Comparison of ENCODE assay signal across 35 cellular contexts in genomic region chr6:89542081-89542855, GRCh38.
DNase-seq lines count a peak whose midpoint lies in the region; ATAC-seq, FAIRE-seq and TF ChIP-seq lines count a peak whose summit lies in the region.
"Had no signal": no experiment of that assay in that cellular context is flagged by ENCODE, and none has a peak within 500 bp of the region (broad histone marks: within the 10 kb centered on the region; RNA-seq: fewer than 3 reads in every experiment).

No MANE protein-coding gene starts in this region.

- peak overlapping the region; percentile 38 to 81 (median 54) for H3K4me3 ChIP-seq in liver (ENCODE audit: low read depth in 1 of 3, low read length in 3 of 3)
- no peak overlapping the region for H3K4me3 ChIP-seq in HepG2 (replicated peaks in 1 of 3; ENCODE audit: insufficient read depth in 1 of 3, low read depth in 2 of 3, low read length in 3 of 3)
- H3K4me3 ChIP-seq in kidney (ENCODE audit: low read length in 2 of 2) = peak overlapping the region; percentile 13 to 23
- H3K4me3 ChIP-seq: cardiac muscle cell, coronary artery, heart left ventricle, suprapubic skin had no signal

- H3K36me3 Mint-ChIP-seq in activated CD4-positive, alpha-beta T cell treated with anti-CD3 and anti-CD28 coated beads for 36 hours (ENCODE audit: low read depth) = no peaks in the 10 kb centered on the region
- H3K36me3 Mint-ChIP-seq: activated naive CD8-positive, alpha-beta T cell; stimulated activated memory B cell treated with anti-CD40 and anti-IgM and Interleukin-4, amounts not matched to agents 10 μg/mL and 1 μg/mL and 100 μg/mL, for 72 hours had no signal

- TF ChIP-seq EP300 in HepG2 (IDR thresholded peaks at IDR 0.05; ENCODE audit: low read depth in 2 of 2, low read length in 2 of 2) (no peak), HepG2 (CRISPR knock-in tag; IDR thresholded peaks at IDR 0.05; ENCODE audit: borderline replicate concordance) (no peak)

- H3K27me3 Mint-ChIP-seq in activated CD4-positive, alpha-beta T cell treated with anti-CD3 and anti-CD28 coated beads for 36 hours = peaks cover 2% of the 10 kb centered on the region
- H3K27me3 Mint-ChIP-seq: activated naive CD8-positive, alpha-beta T cell; stimulated activated memory B cell treated with anti-CD40 and anti-IgM and Interleukin-4, amounts not matched to agents 10 μg/mL and 1 μg/mL and 100 μg/mL, for 72 hours had no signal

- TF ChIP-seq POLR2A in HepG2 (IDR thresholded peaks at IDR 0.05; ENCODE audit: insufficient read depth in 1 of 2, low read depth in 2 of 2, low read length in 2 of 2) = no peak

- no peak for ATAC-seq in HepG2
- ATAC-seq in HG03108 (IDR thresholded peaks at IDR 0.05; ENCODE audit: unreplicated experiment) = peak; percentile 85
- ATAC-seq in GM18519 (IDR thresholded peaks at IDR 0.05; ENCODE audit: low FRiP score, unreplicated experiment) = no peak
- no peak for ATAC-seq in activated CD4-positive, alpha-beta T cell treated with anti-CD3 and anti-CD28 coated beads for 36 hours
- ATAC-seq: activated CD4-positive, CD25-positive, alpha-beta regulatory T cell treated with anti-CD3 and anti-CD28 coated beads, Interleukin-2, amount 50 U/mL, for 24 hours; effector memory CD8-positive, alpha-beta T cell; heart left ventricle; sciatic nerve; stimulated activated memory B cell treated with anti-CD40 and anti-IgM and Interleukin-4, amounts not matched to agents 10 μg/mL and 1 μg/mL and 100 μg/mL, for 72 hours had no signal

- H3K4me3 Mint-ChIP-seq in activated CD4-positive, alpha-beta T cell treated with anti-CD3 and anti-CD28 coated beads for 36 hours = no peak overlapping the region
- H3K4me3 Mint-ChIP-seq: activated CD4-positive, alpha-beta memory T cell treated with anti-CD3 and anti-CD28 coated beads, Interleukin-2, amount 10 ng/mL, durations not matched to agents 7 days and 5 days; activated naive CD8-positive, alpha-beta T cell; effector memory CD8-positive, alpha-beta T cell; stimulated activated memory B cell treated with anti-CD40 and anti-IgM and Interleukin-4, amounts not matched to agents 10 μg/mL and 1 μg/mL and 100 μg/mL, for 72 hours had no signal

- H3K36me3 ChIP-seq in liver (ENCODE audit: control insufficient read depth in 4 of 4, insufficient read depth in 3 of 4, low read depth in 1 of 4, low read length in 3 of 4) (no peaks in the 10 kb centered on the region), HepG2 (replicated peaks in 1 of 2; ENCODE audit: control insufficient read depth in 1 of 2, insufficient read depth in 2 of 2, low read length in 2 of 2) (no peaks in the 10 kb centered on the region), kidney (ENCODE audit: control insufficient read depth in 1 of 2, insufficient read depth in 2 of 2, low read length in 2 of 2) (no peaks in the 10 kb centered on the region)
- H3K36me3 ChIP-seq: cardiac muscle cell, heart left ventricle, suprapubic skin had no signal

- intact Hi-C loops in HepG2 (cut with micrococcal nuclease; ENCODE audit: unreplicated experiment) (no loop called here), kidney (cut with DNase I) (no loop called here)
- intact Hi-C loops in activated CD4-positive, alpha-beta T cell treated with anti-CD3 and anti-CD28 coated beads for 36 hours (cut with DNase I, micrococcal nuclease) = no loop called here

- 30% methylated on average over 12 of the region's 12 CpGs for WGBS in liver
- WGBS in HepG2 (ENCODE audit: low lambda C conversion rate) = 12% methylated on average over 12 of the region's 12 CpGs

- H3K79me2 ChIP-seq in HepG2 (ENCODE audit: insufficient read depth, low read length) = no peaks in the 10 kb centered on the region

- no peak overlapping the region for H3K4me2 ChIP-seq in HepG2 (ENCODE audit: low read depth, low read length)

- peak overlapping the region; percentile 77 to 84 for H3K9ac ChIP-seq in liver (ENCODE audit: low read depth in 1 of 2, low read length in 2 of 2)
- no peak overlapping the region for H3K9ac ChIP-seq in HepG2 (ENCODE audit: insufficient read depth, low read depth, low read length)
- H3K9ac ChIP-seq in kidney (ENCODE audit: low read length in 2 of 2) = no peak overlapping the region

- H3K27ac Mint-ChIP-seq in activated CD4-positive, alpha-beta T cell treated with anti-CD3 and anti-CD28 coated beads for 36 hours = no peak overlapping the region
- H3K27ac Mint-ChIP-seq: activated CD4-positive, alpha-beta memory T cell treated with anti-CD3 and anti-CD28 coated beads, Interleukin-2, amount 10 ng/mL, durations not matched to agents 7 days and 5 days; activated naive CD8-positive, alpha-beta T cell; activated T-helper 2 cell treated with anti-CD3 and anti-CD28 coated beads, Interferon-gamma antibody, Interleukin-2, Interleukin-4, amounts not matched to agents 10 μg/mL and 5 μg/mL and 100 μg/mL, durations not matched to agents 14 hours and 24 hours and 36 hours; effector memory CD8-positive, alpha-beta T cell; stimulated activated memory B cell treated with anti-CD40 and anti-IgM and Interleukin-4, amounts not matched to agents 10 μg/mL and 1 μg/mL and 100 μg/mL, for 72 hours had no signal

- no peak for DNase-seq in HepG2 (ENCODE audit: low spot score)
- no peak for DNase-seq in kidney
- no peak for DNase-seq in activated CD4-positive, alpha-beta T cell treated with anti-CD3 and anti-CD28 coated beads for 36 hours
- no peak for DNase-seq in NCI-H1694 (lab: John Stamatoyannopoulos, UW)
- DNase-seq in substantia nigra (lab: John Stamatoyannopoulos, UW) = no peak
- DNase-seq: activated CD4-positive, alpha-beta memory T cell treated with anti-CD3 and anti-CD28 coated beads, Interleukin-2, amount 10 ng/mL, durations not matched to agents 7 days and 5 days; activated CD8-positive, alpha-beta memory T cell treated with anti-CD3 and anti-CD28 coated beads, Interleukin-2, amount 50 U/mL, for 48 hours; aorta; Calu3; DMS79 treated with DMSO at 0.1 percent for 48 hours; effector memory CD8-positive, alpha-beta T cell; GF-D8; heart left ventricle; mesendoderm; NCI-H1436; NCI-H2107; NCI-H446; posterior cingulate gyrus; stimulated activated CD4-positive, alpha-beta T cell treated with anti-CD3 and anti-CD28 coated beads, Interleukin-4, amount 100 ng/mL, for 4 hours had no signal

- no TSS peak for BruUV-seq in HepG2 (replicated peaks; lab: Mats Ljungman, UMichigan)

- TF ChIP-seq CTCF in liver (IDR thresholded peaks at IDR 0.05; ENCODE audit: low read depth, low read length, missing input control) (no peak), HepG2 (CRISPR knock-in tag; IDR thresholded peaks at IDR 0.05) (no peak), kidney (IDR thresholded peaks at IDR 0.05; ENCODE audit: borderline replicate concordance, extremely low read depth, insufficient read depth) (no peak)

- TF ChIP-seq RAD21 in liver (IDR thresholded peaks at IDR 0.05) = peak in 1 of 2 donors; percentile 14
- TF ChIP-seq RAD21 in HepG2 (CRISPR knock-in tag; IDR thresholded peaks at IDR 0.05) = no peak

- H3K27me3 ChIP-seq in liver (ENCODE audit: control insufficient read depth in 4 of 4, insufficient read depth in 4 of 4, low read length in 3 of 4) = no peaks in the 10 kb centered on the region
- H3K27me3 ChIP-seq in HepG2 (ENCODE audit: control insufficient read depth in 1 of 2, insufficient read depth in 2 of 2, low read length in 2 of 2) = peaks cover 0 to 5% of the 10 kb centered on the region in 2 experiments; a peak in 1 of 5 replicates
- H3K27me3 ChIP-seq: cardiac muscle cell, heart left ventricle, suprapubic skin had no signal

- H3K27ac ChIP-seq in liver (ENCODE audit: low read depth in 1 of 2, low read length in 2 of 2) (peak overlapping the region; percentile 57 to 76), HepG2 (ENCODE audit: extremely low read length, insufficient read depth, low read length) (no peak overlapping the region), kidney (ENCODE audit: low read depth in 2 of 2, low read length in 2 of 2) (no peak overlapping the region), substantia nigra (ENCODE audit: low read depth, low read length, poor library complexity, severe bottlenecking) (no peak overlapping the region)
- H3K27ac ChIP-seq: 22Rv1, C4-2B, cardiac muscle cell, coronary artery, heart left ventricle, RWPE1, suprapubic skin had no signal

- no peaks in the 10 kb centered on the region for H4K20me1 ChIP-seq in HepG2 (ENCODE audit: insufficient read depth, low read length)

- H3K4me1 Mint-ChIP-seq in activated CD4-positive, alpha-beta T cell treated with anti-CD3 and anti-CD28 coated beads for 36 hours = no peaks in the 10 kb centered on the region
- H3K4me1 Mint-ChIP-seq: activated CD4-positive, alpha-beta memory T cell treated with anti-CD3 and anti-CD28 coated beads, Interleukin-2, amount 10 ng/mL, durations not matched to agents 7 days and 5 days; stimulated activated memory B cell treated with anti-CD40 and anti-IgM and Interleukin-4, amounts not matched to agents 10 μg/mL and 1 μg/mL and 100 μg/mL, for 72 hours had no signal

- CTCF ChIA-PET in HepG2 (lab: Yijun Ruan, JAX; ENCODE audit: low intra/inter-chr PET ratio, low total read pairs) = no interaction called here
- CTCF ChIA-PET in activated CD4-positive, alpha-beta T cell treated with anti-CD3 and anti-CD28 coated beads for 36 hours (lab: Charles Lee) = no interaction called here

- H3K9me3 ChIP-seq in liver (ENCODE audit: control insufficient read depth in 4 of 4, low read length in 3 of 4) (no peaks in the 10 kb centered on the region), HepG2 (ENCODE audit: low read length) (no peaks in the 10 kb centered on the region), kidney (ENCODE audit: control insufficient read depth in 1 of 2, low read length in 2 of 2) (no peaks in the 10 kb centered on the region)
- H3K9me3 ChIP-seq: heart left ventricle, suprapubic skin had no signal

- FAIRE-seq in HepG2 (lab: Jason Lieb, UNC) (no peak), kidney (lab: Jason Lieb, UNC) (no peak)
- FAIRE-seq: TTC549, urothelium cell line had no signal

- in situ Hi-C loops in HepG2 (cut with HindIII; ENCODE audit: extremely low pct_ligation_motif_present, low pct_unique_long_range_greater_than_20kb) = no loop called here

- POLR2A ChIA-PET in HepG2 (lab: Yijun Ruan, JAX) = no interaction called here
- POLR2A ChIA-PET in activated CD4-positive, alpha-beta T cell treated with anti-CD3 and anti-CD28 coated beads for 36 hours (lab: Charles Lee) = no interaction called here

- peaks cover 0 to 10% (median 2%) of the 10 kb centered on the region in 4 donors for H3K4me1 ChIP-seq in liver (ENCODE audit: control insufficient read depth in 4 of 4, insufficient read depth in 4 of 4, low read length in 3 of 4)
- H3K4me1 ChIP-seq in HepG2 (ENCODE audit: insufficient read depth, low read length) = peaks cover 9% of the 10 kb centered on the region
- H3K4me1 ChIP-seq in kidney (ENCODE audit: control insufficient read depth in 1 of 2, insufficient read depth in 1 of 2, low read depth in 1 of 2, low read length in 2 of 2) = no peaks in the 10 kb centered on the region
- H3K4me1 ChIP-seq: suprapubic skin had no signal

- H3K9me3 Mint-ChIP-seq in activated CD4-positive, alpha-beta T cell treated with anti-CD3 and anti-CD28 coated beads for 36 hours (ENCODE audit: low read depth) = no peaks in the 10 kb centered on the region
- H3K9me3 Mint-ChIP-seq: activated CD4-positive, alpha-beta memory T cell treated with anti-CD3 and anti-CD28 coated beads, Interleukin-2, amount 10 ng/mL, durations not matched to agents 7 days and 5 days; activated T-helper 2 cell treated with anti-CD3 and anti-CD28 coated beads, Interferon-gamma antibody, Interleukin-2, Interleukin-4, amounts not matched to agents 10 μg/mL and 5 μg/mL and 100 μg/mL, durations not matched to agents 14 hours and 24 hours and 36 hours; effector memory CD8-positive, alpha-beta T cell; stimulated activated memory B cell treated with anti-CD40 and anti-IgM and Interleukin-4, amounts not matched to agents 10 μg/mL and 1 μg/mL and 100 μg/mL, for 72 hours had no signal

- H2AFZ ChIP-seq in HepG2 (ENCODE audit: low read length) = no peak overlapping the region

Comparison
In these comparisons a context has a peak if more than half of its experiments do, and no peak if none do; other contexts are left out.
1. H3K27ac ChIP-seq: peak in liver (2 of 2); none in HepG2 (single experiment), kidney (0 of 2) and substantia nigra (single experiment).
2. H3K4me3 ChIP-seq: peak in liver (3 of 3) and kidney (2 of 2); none in HepG2 (0 of 3).
3. H3K9ac ChIP-seq: peak in liver (2 of 2); none in HepG2 (single experiment) and kidney (0 of 2).